12 cellular contexts compared by ENCODE assay signal in genomic region chr10:80165173-80165572, GRCh38. TPM values are rescaled to one million over a fixed set of nuclear protein-coding genes. Genes with fewer than 3 reads are reported as not detected.
DNase-seq lines count a peak whose midpoint lies in the region; ATAC-seq, FAIRE-seq and TF ChIP-seq lines count a peak whose summit lies in the region.
"Had no signal": no experiment of that assay in that cellular context is flagged by ENCODE, and none has a peak within 500 bp of the region (broad histone marks: within the 10 kb centered on the region; RNA-seq: fewer than 3 reads in every experiment).

No MANE protein-coding gene starts in this region.

- in situ Hi-C loops in ACHN (cut with HindIII; ENCODE audit: low pct_ligation_motif_present, low pct_unique_long_range_greater_than_20kb, low sequenced_read_pairs) = no loop called here
- in situ Hi-C loops in HAP-1 (cut with MboI; ENCODE audit: low sequenced_read_pairs) = no loop called here

- peak; percentile 37 for DNase-seq in ACHN
- DNase-seq in HTR-8/SVneo (ENCODE audit: insufficient read length, low spot score) = peak; percentile 36
- DNase-seq in choroid plexus epithelial cell (ENCODE audit: low read depth) = peak; percentile 61
- peak; percentile 80 for DNase-seq in myocyte (ENCODE audit: low read depth)
- DNase-seq in HAP-1 (ENCODE audit: low spot score in 2 of 2) = no peak
- DNase-seq: lower lobe of right lung; NCI-H2171 treated with DMSO at 0.1 percent for 48 hours; stimulated activated CD4-positive, alpha-beta T cell treated with anti-CD3 and anti-CD28 coated beads, Interleukin-12 subunit alpha, Interleukin-12 subunit beta, amount 100 ng/mL, for 4 hours; substantia nigra had no signal

- peaks cover 21% of the 10 kb centered on the region for H3K36me3 ChIP-seq in HAP-1 (replicated peaks)

- no peaks in the 10 kb centered on the region for H3K4me1 ChIP-seq in HAP-1

- H3K4me3 ChIP-seq in choroid plexus epithelial cell (ENCODE audit: low read depth, low read length) = no peak overlapping the region
- no peak overlapping the region for H3K4me3 ChIP-seq in HAP-1
- H3K4me3 ChIP-seq: lower lobe of right lung had no signal

- H3K9me3 ChIP-seq in HAP-1 = no peaks in the 10 kb centered on the region
- H3K9me3 ChIP-seq: lower lobe of right lung had no signal

- ATAC-seq in HG03521 (IDR thresholded peaks at IDR 0.05; ENCODE audit: unreplicated experiment) (no peak), GM21515 (IDR thresholded peaks at IDR 0.05; ENCODE audit: unreplicated experiment) (no peak), GM21390 (IDR thresholded peaks at IDR 0.05; ENCODE audit: unreplicated experiment) (no peak)
- ATAC-seq: lower lobe of right lung had no signal

- FAIRE-seq in HTR-8/SVneo (lab: Jason Lieb, UNC) = no peak

- no peaks in the 10 kb centered on the region for H3K27me3 ChIP-seq in HAP-1 (ENCODE audit: low read depth)

- peak; percentile 47 for TF ChIP-seq CTCF in choroid plexus epithelial cell (conservative IDR thresholded peaks at IDR 0.05; ENCODE audit: low read depth, low read length)

RNA-seq across cellular contexts. Expression of gene PLAC9, which starts 32.6 kb away (rescaled TPM):
- 0.43 TPM in 1 of 2 replicates, not detected in the other for total RNA-seq in myocyte
- 16.3 TPM for polyA plus RNA-seq in myocyte (2012)

RNA-seq across cellular contexts. Expression of gene ANXA11, which starts 40.2 kb away (rescaled TPM):
- 219 and 266 TPM in 2 replicates for total RNA-seq in myocyte
- polyA plus RNA-seq in myocyte (2012) = 136 TPM

Comparison
In these comparisons a context has a peak if more than half of its experiments do, and no peak if none do; other contexts are left out.
1. DNase-seq: peak in ACHN (single experiment), HTR-8/SVneo (single experiment), choroid plexus epithelial cell (single experiment) and myocyte (single experiment); none in HAP-1 (0 of 2).